ENCODE assay signal across 21 cellular contexts in the genomic region with DNA sequence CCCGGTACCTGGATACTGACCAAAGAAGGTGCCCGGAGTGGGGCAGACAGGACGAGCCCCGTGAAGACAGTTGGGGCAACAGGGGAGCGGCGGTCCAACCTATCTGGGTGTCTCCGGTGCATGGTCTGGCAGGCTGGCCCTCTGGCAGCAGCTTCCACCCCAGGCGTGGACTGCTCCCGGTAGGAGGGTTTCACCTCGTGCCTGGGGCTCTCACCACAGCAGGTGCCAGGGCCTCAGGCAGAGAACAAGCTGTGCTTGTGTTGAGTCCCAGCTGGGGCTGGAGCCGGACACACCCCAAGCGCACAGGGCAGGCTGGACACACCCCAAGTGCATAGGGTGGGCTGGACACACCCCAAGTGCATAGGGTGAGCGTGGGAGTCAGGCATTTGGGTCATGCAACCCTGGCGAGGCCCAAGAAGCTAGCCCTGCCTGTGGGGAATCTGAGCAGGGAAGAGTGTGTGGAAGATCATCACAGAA. TPM values are rescaled to one million over a fixed set of nuclear protein-coding genes. Genes with fewer than 3 reads are reported as not detected.
DNase-seq lines count a peak whose midpoint lies in the region; FAIRE-seq and TF ChIP-seq lines count a peak whose summit lies in the region.
"Had no signal": no experiment of that assay in that cellular context is flagged by ENCODE, and none has a peak within 500 bp of the region (broad histone marks: within the 10 kb centered on the region; RNA-seq: fewer than 3 reads in every experiment).

No MANE protein-coding gene starts in this region.

- H2BK5ac ChIP-seq in H9 (ENCODE audit: insufficient read length, low read length), result no peak overlapping the region

- no peak overlapping the region for H4K5ac ChIP-seq in H9 (ENCODE audit: insufficient read length, low read depth, low read length)

- TF ChIP-seq CTCF in H9 (conservative IDR thresholded peaks at IDR 0.05), result no peak
- TF ChIP-seq CTCF in astrocyte (IDR thresholded peaks at IDR 0.05; ENCODE audit: insufficient read depth, low read depth, low read length), result no peak
- no peak for TF ChIP-seq CTCF in neural cell (IDR thresholded peaks at IDR 0.05; ENCODE audit: poor library complexity, severe bottlenecking)

- H3K23ac ChIP-seq in H9 (ENCODE audit: insufficient read length, low read depth, low read length), result no peak overlapping the region

- H3K9me3 Mint-ChIP-seq in H9 (peaks cover 0 to 2% of the 10 kb centered on the region in 2 experiments; a peak in 2 of 5 replicates), astrocyte (ENCODE audit: unreplicated experiment) (peaks cover 5% of the 10 kb centered on the region)
- H3K9me3 Mint-ChIP-seq: activated CD4-positive, alpha-beta T cell treated with anti-CD3 and anti-CD28 coated beads, Interleukin-2, amount 10 ng/mL, durations not matched to agents 7 days and 5 days; activated T-helper 2 cell treated with anti-CD3 and anti-CD28 coated beads, Interferon-gamma antibody, Interleukin-2, Interleukin-4, amounts not matched to agents 10 μg/mL and 5 μg/mL and 100 μg/mL, durations not matched to agents 14 hours and 24 hours and 36 hours; T-helper 1 cell treated with Interleukin-12 subunit alpha and Interleukin-12 subunit beta and Interleukin-4 antibody, amounts not matched to agents 30 μg/mL and 1 μg/mL, for 36 hours had no signal

- no peak overlapping the region for H3K14ac ChIP-seq in H9 (ENCODE audit: insufficient read depth, low read length)

- H3K27me3 ChIP-seq in H9 (ENCODE audit: insufficient read depth, low read length) (peaks cover 39% of the 10 kb centered on the region; the same call in 1 of the 2 replicates), astrocyte (ENCODE audit: insufficient read depth, low read length) (peaks cover 31% of the 10 kb centered on the region), neural cell (ENCODE audit: insufficient read depth, low read depth, low read length) (peaks cover 4% of the 10 kb centered on the region)
- H3K27me3 ChIP-seq: BE2C had no signal

- H2BK20ac ChIP-seq in H9 (ENCODE audit: low read depth, low read length, poor library complexity, severe bottlenecking), result no peak overlapping the region

- DNase-seq in H9 (no peak), NCI-H146 (lab: John Stamatoyannopoulos, UW) (peak; percentile 89), astrocyte (ENCODE audit: low read depth) (no peak), SKM-1 treated with dmso at 0.1 percent for 144 hours (lab: John Stamatoyannopoulos, UW; ENCODE audit: unreplicated experiment) (no peak), T-helper 9 cell (no peak), retina (no peak)
- DNase-seq: activated CD4-positive, alpha-beta T cell treated with anti-CD3 and anti-CD28 coated beads, Interleukin-2, amount 10 ng/mL, durations not matched to agents 7 days and 5 days; BE2C; Calu3; islet precursor cell; KG1; lower lobe of right lung; NCI-H2107; SIG-M5; stimulated activated CD4-positive, alpha-beta T cell treated with anti-CD3 and anti-CD28 coated beads, Interleukin-4, amount 100 ng/mL, for 4 hours; stomach had no signal

- H3K27ac ChIP-seq in H9 (ENCODE audit: insufficient read length, low read depth, low read length), result no peak overlapping the region
- no peak overlapping the region for H3K27ac ChIP-seq in astrocyte (ENCODE audit: low read depth, low read length)
- peak overlapping the region; percentile 86 for H3K27ac ChIP-seq in neural cell (ENCODE audit: low read length)
- H3K27ac ChIP-seq: cardiac muscle cell, lower lobe of right lung, upper lobe of left lung had no signal

- no peak overlapping the region for H3T11ph ChIP-seq in H9 (ENCODE audit: low read length)

- TF ChIP-seq RAD21 in neural cell (conservative IDR thresholded peaks at IDR 0.05), result no peak

- no peak overlapping the region for H4K91ac ChIP-seq in H9 (ENCODE audit: insufficient read length, low read depth, low read length)

- no peaks in the 10 kb centered on the region for H3K79me1 ChIP-seq in H9 (ENCODE audit: insufficient read depth, low read depth, low read length, poor library complexity, severe bottlenecking)

- H3K36me3 ChIP-seq in astrocyte (ENCODE audit: insufficient read depth, low read length), result no peaks in the 10 kb centered on the region
- no peaks in the 10 kb centered on the region for H3K36me3 ChIP-seq in neural cell (ENCODE audit: insufficient read depth, low read length)
- H3K36me3 ChIP-seq: cardiac muscle cell, lower lobe of right lung, stomach, upper lobe of left lung had no signal

- peaks cover 4% of the 10 kb centered on the region for H3K23me2 ChIP-seq in H9 (ENCODE audit: insufficient read length, low read depth, low read length, poor library complexity, severe bottlenecking)

- H3K27ac Mint-ChIP-seq in H9 (no peak overlapping the region), astrocyte (ENCODE audit: unreplicated experiment) (no peak overlapping the region)
- H3K27ac Mint-ChIP-seq: activated T-helper 2 cell treated with anti-CD3 and anti-CD28 coated beads, Interferon-gamma antibody, Interleukin-2, Interleukin-4, amounts not matched to agents 10 μg/mL and 5 μg/mL and 100 μg/mL, durations not matched to agents 14 hours and 24 hours and 36 hours; T-helper 1 cell treated with Interleukin-12 subunit alpha and Interleukin-12 subunit beta and Interleukin-4 antibody, amounts not matched to agents 30 μg/mL and 1 μg/mL, for 36 hours had no signal

- no peaks in the 10 kb centered on the region for H3K9me2 ChIP-seq in neural cell (ENCODE audit: insufficient read depth, low read length)

- no peak overlapping the region for H2BK15ac ChIP-seq in H9 (ENCODE audit: low read depth, low read length)

- H3K9ac ChIP-seq in H9 (ENCODE audit: extremely low read depth, insufficient read length, low read length) (no peak overlapping the region), astrocyte (ENCODE audit: low read length) (no peak overlapping the region), neural cell (ENCODE audit: low read length) (peak overlapping the region; percentile 79)

- FAIRE-seq in astrocyte (lab: Jason Lieb, UNC), result no peak

- no peak for TF ChIP-seq EP300 in neural cell (conservative IDR thresholded peaks at IDR 0.05; ENCODE audit: poor library complexity, severe bottlenecking)

- no peak overlapping the region for H3K4ac ChIP-seq in H9 (ENCODE audit: low read depth, low read length)

- H3K4me3 ChIP-seq in astrocyte (ENCODE audit: insufficient read depth, low read depth, low read length), result no peak overlapping the region
- peak overlapping the region; percentile 73 for H3K4me3 ChIP-seq in neural cell (ENCODE audit: low read length)
- H3K4me3 ChIP-seq: cardiac muscle cell, lower lobe of right lung, stomach, upper lobe of left lung had no signal

- peaks cover 0 to 7% of the 10 kb centered on the region in 2 experiments; a peak in 1 of 4 replicates for H3K4me1 Mint-ChIP-seq in H9
- peaks cover 3% of the 10 kb centered on the region for H3K4me1 Mint-ChIP-seq in astrocyte (ENCODE audit: low read depth, unreplicated experiment)

- no peak overlapping the region for H3K18ac ChIP-seq in H9 (ENCODE audit: insufficient read length, low read depth, low read length)

- H3K4me1 ChIP-seq in H9 (ENCODE audit: insufficient read depth, low read length) (no peaks in the 10 kb centered on the region), astrocyte (ENCODE audit: insufficient read depth, low read length) (peaks cover 18% of the 10 kb centered on the region)

- H4K20me1 ChIP-seq in H9 (ENCODE audit: control insufficient read depth, insufficient read depth, insufficient read length), result no peaks in the 10 kb centered on the region
- H4K20me1 ChIP-seq in astrocyte (ENCODE audit: insufficient read depth, low read length), result peaks cover 26% of the 10 kb centered on the region
- H4K20me1 ChIP-seq in neural cell (ENCODE audit: insufficient read depth), result peaks cover 22% of the 10 kb centered on the region

- H3K4me3 Mint-ChIP-seq in H9 (peak overlapping the region in 1 of 2 experiments; percentile 79; a peak in 3 of 5 replicates), astrocyte (ENCODE audit: unreplicated experiment) (peak overlapping the region; percentile 40)
- H3K4me3 Mint-ChIP-seq: activated CD4-positive, alpha-beta T cell treated with anti-CD3 and anti-CD28 coated beads, Interleukin-2, amount 10 ng/mL, durations not matched to agents 7 days and 5 days; T-helper 1 cell treated with Interleukin-12 subunit alpha and Interleukin-12 subunit beta and Interleukin-4 antibody, amounts not matched to agents 30 μg/mL and 1 μg/mL, for 36 hours had no signal

- H3K36me3 Mint-ChIP-seq in H9 (ENCODE audit: insufficient read depth in 1 of 3, low read depth in 3 of 3), result peaks cover 0 to 3% (median 0%) of the 10 kb centered on the region in 3 experiments; a peak in 2 of 7 replicates
- H3K36me3 Mint-ChIP-seq in astrocyte (ENCODE audit: low read depth, unreplicated experiment), result no peaks in the 10 kb centered on the region

- H3K9me3 ChIP-seq in H9 (ENCODE audit: control insufficient read depth, low read depth, low read length), result no peaks in the 10 kb centered on the region
- no peaks in the 10 kb centered on the region for H3K9me3 ChIP-seq in astrocyte (ENCODE audit: insufficient read depth, low read depth, low read length)
- H3K9me3 ChIP-seq in neural cell (ENCODE audit: low read length), result no peaks in the 10 kb centered on the region
- H3K9me3 ChIP-seq: BE2C, lower lobe of right lung, stomach, upper lobe of left lung had no signal

- H4K8ac ChIP-seq in H9 (replicated peaks; ENCODE audit: insufficient read length, low read depth, low read length), result no peak overlapping the region

- H2AFZ ChIP-seq in H9 (ENCODE audit: low read length), result no peak overlapping the region
- no peak overlapping the region for H2AFZ ChIP-seq in astrocyte (ENCODE audit: low read depth, low read length)
- H2AFZ ChIP-seq in neural cell (ENCODE audit: low read depth, low read length), result no peak overlapping the region

- H3K79me2 ChIP-seq in H9 (ENCODE audit: insufficient read depth, low read length) (no peaks in the 10 kb centered on the region), astrocyte (ENCODE audit: insufficient read depth, low read length) (no peaks in the 10 kb centered on the region), neural cell (replicated peaks; ENCODE audit: insufficient read depth, low read length) (peaks cover 40% of the 10 kb centered on the region)

- H3F3A ChIP-seq in neural cell (ENCODE audit: insufficient read depth, low read length, poor library complexity, severe bottlenecking), result peaks cover 5% of the 10 kb centered on the region

- WGBS in H9 (ENCODE audit: extremely low coverage, insufficient read length, low lambda C conversion rate), result no CpG with 5 or more reads among the region's 14 CpGs

- H3K4me2 ChIP-seq in H9 (ENCODE audit: insufficient read depth, insufficient read length, low read length), result peak overlapping the region; percentile 49
- H3K4me2 ChIP-seq in astrocyte (ENCODE audit: low read length), result no peak overlapping the region
- peak overlapping the region; percentile 80 for H3K4me2 ChIP-seq in neural cell (ENCODE audit: low read length)

- H2BK12ac ChIP-seq in H9 (ENCODE audit: insufficient read length, low read depth, low read length), result no peak overlapping the region

- H2AK5ac ChIP-seq in H9 (ENCODE audit: insufficient read length, low read length), result no peak overlapping the region

- H3K27me3 Mint-ChIP-seq in H9 (ENCODE audit: low read depth) (peaks cover 83% of the 10 kb centered on the region), astrocyte (ENCODE audit: low read depth, unreplicated experiment) (peaks cover 40% of the 10 kb centered on the region)

- no peak overlapping the region for H2BK120ac ChIP-seq in H9 (ENCODE audit: low read depth, low read length, poor library complexity, severe bottlenecking)

- H3K56ac ChIP-seq in H9 (ENCODE audit: insufficient read length, low read depth, low read length), result no peak overlapping the region

RNA-seq across cellular contexts. Expression of a gene that starts 1.5 kb away (rescaled TPM):
- total RNA-seq in H9 (2021), result 9.6 and 10.7 TPM in 2 replicates
- 3.7 and 5.2 TPM in 2 replicates for total RNA-seq in astrocyte
- polyA plus RNA-seq in neural cell, result 3.4 and 6.1 TPM in 2 replicates
- 8.0 and 10.8 TPM in 2 replicates for polyA minus RNA-seq in neural cell

RNA-seq across cellular contexts. Expression of a gene that starts 7.8 kb away (rescaled TPM):
- total RNA-seq in H9 (2021) (26.2 and 28.9 TPM in 2 replicates), astrocyte (30.1 and 31.5 TPM in 2 replicates)
- 37.6 and 56.1 TPM in 2 replicates for polyA plus RNA-seq in neural cell
- polyA minus RNA-seq in neural cell, result 16.4 and 20.0 TPM in 2 replicates

RNA-seq across cellular contexts. Expression of a gene that starts 13.8 kb away (rescaled TPM):
- total RNA-seq in H9 (2021) (31.5 and 34.8 TPM in 2 replicates), astrocyte (22.6 and 26.6 TPM in 2 replicates)
- 73.4 and 98.7 TPM in 2 replicates for polyA plus RNA-seq in neural cell
- 10.5 and 18.7 TPM in 2 replicates for polyA minus RNA-seq in neural cell

RNA-seq across cellular contexts. Expression of a gene that starts 16.9 kb away (rescaled TPM):
- total RNA-seq in H9 (2021), result 18.3 and 19.5 TPM in 2 replicates
- total RNA-seq in astrocyte, result 8.2 and 9.5 TPM in 2 replicates
- 23.0 and 28.8 TPM in 2 replicates for polyA plus RNA-seq in neural cell
- polyA minus RNA-seq in neural cell, result 12.4 and 12.6 TPM in 2 replicates

RNA-seq across cellular contexts. Expression of a gene that starts 19.1 kb away (rescaled TPM):
- total RNA-seq in H9 (2021), result 12.1 TPM in 2 replicates
- 2.1 and 4.7 TPM in 2 replicates for total RNA-seq in astrocyte
- 8.8 and 10.7 TPM in 2 replicates for polyA plus RNA-seq in neural cell
- 3.6 and 5.8 TPM in 2 replicates for polyA minus RNA-seq in neural cell
